ENCODE assay signal across 8 cellular contexts in the genomic region with DNA sequence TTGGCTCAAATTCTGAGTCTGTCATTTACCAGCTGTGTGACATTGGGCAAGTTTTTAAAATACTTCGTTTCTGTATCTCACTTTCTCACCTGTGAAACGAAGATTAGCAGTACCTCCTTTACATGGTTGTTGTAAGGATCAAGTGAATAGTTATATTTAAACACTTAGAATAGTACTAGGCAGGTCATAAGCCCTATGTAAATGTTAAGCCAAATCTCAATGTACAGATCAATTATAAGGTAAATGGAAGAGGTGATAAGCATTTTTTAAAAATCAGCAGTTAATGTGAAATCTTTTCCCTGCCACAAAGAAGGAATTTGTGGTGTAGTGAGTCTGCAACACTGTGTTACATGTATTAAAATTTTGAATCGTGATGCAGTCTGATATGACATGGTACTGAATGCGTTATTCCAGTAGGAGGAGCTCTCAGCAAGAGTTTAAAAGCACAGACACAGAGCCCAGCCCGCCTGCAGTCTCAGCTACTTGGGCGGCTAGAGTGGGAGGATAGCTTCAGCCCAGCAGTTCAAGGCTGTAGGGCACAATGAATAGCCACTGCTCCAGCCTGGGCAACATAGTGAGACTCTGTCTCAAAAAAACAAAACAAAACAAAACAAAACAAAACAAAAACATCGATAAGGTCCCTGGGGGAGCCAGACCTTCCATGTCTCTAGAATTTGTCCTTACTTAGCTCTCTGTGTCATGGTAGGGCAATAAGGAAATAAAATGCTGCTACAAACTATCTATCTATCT. TPM values are rescaled to one million over a fixed set of nuclear protein-coding genes. Genes with fewer than 3 reads are reported as not detected.
A peak's percentile ranks its signal among the peaks of the same experiment; 100 is the strongest.
DNase-seq lines count a peak whose midpoint lies in the region; ATAC-seq and TF ChIP-seq lines count a peak whose summit lies in the region.

No MANE protein-coding gene starts in this region.

- dilution Hi-C loops in mammary epithelial cell (cut with HindIII; ENCODE audit: low sequenced_read_pairs) = no loop called here

- no peaks in the 10 kb centered on the region for H3K9me3 Mint-ChIP-seq in T-helper 2 cell treated with Interferon-gamma antibody and Interleukin-4, amounts not matched to agents 5 μg/mL and 100 μg/mL, for 36 hours

- H3K27ac Mint-ChIP-seq in T-helper 2 cell treated with Interferon-gamma antibody and Interleukin-4, amounts not matched to agents 5 μg/mL and 100 μg/mL, for 36 hours = no peak overlapping the region

- in situ Hi-C loops in mammary epithelial cell (cut with MboI; ENCODE audit: low sequenced_read_pairs in 2 of 2) = loop anchor here (10.0 to 25.0 kb wide), 3 partner anchors 473 to 773 kb away; no protein-coding TSS in a partner anchor

- no TSS peak for BruUV-seq in mammary epithelial cell (replicated peaks; lab: Mats Ljungman, UMichigan)

- peak; percentile 77 to 91 for TF ChIP-seq CTCF in mammary epithelial cell (conservative IDR thresholded peaks at IDR 0.05 in 1 of 2, IDR thresholded peaks at IDR 0.05 in 1 of 2; ENCODE audit: extremely low read depth in 1 of 2, insufficient read depth in 1 of 2, low read depth in 1 of 2, low read length in 2 of 2)

- H3K9ac ChIP-seq in mammary epithelial cell (ENCODE audit: insufficient read depth, low read length) = no peak overlapping the region

- no peaks in the 10 kb centered on the region for H3K27me3 Mint-ChIP-seq in T-helper 2 cell treated with Interferon-gamma antibody and Interleukin-4, amounts not matched to agents 5 μg/mL and 100 μg/mL, for 36 hours (ENCODE audit: low read depth)

- ATAC-seq in GM18508 (IDR thresholded peaks at IDR 0.05; ENCODE audit: insufficient read depth, unreplicated experiment) (peak; percentile 83), HG02973 (IDR thresholded peaks at IDR 0.05; ENCODE audit: unreplicated experiment) (peak; percentile 91)

- H3K36me3 ChIP-seq in mammary epithelial cell (ENCODE audit: insufficient read depth, low read length) = no peaks in the 10 kb centered on the region

- no peak overlapping the region for H3K4me3 Mint-ChIP-seq in T-helper 2 cell treated with Interferon-gamma antibody and Interleukin-4, amounts not matched to agents 5 μg/mL and 100 μg/mL, for 36 hours

- no peaks in the 10 kb centered on the region for H3K9me3 ChIP-seq in mammary epithelial cell (replicated peaks; ENCODE audit: insufficient read depth, low read length)

- H4K20me1 ChIP-seq in mammary epithelial cell (ENCODE audit: insufficient read depth, low read length) = no peaks in the 10 kb centered on the region

- peak; percentile 69 for DNase-seq in AG08396 (ENCODE audit: low spot score)
- peak; percentile 18 to 48 for DNase-seq in NCI-H1930 (lab: John Stamatoyannopoulos, UW)
- DNase-seq in T-helper 2 cell treated with Interferon-gamma antibody and Interleukin-4, amounts not matched to agents 5 μg/mL and 100 μg/mL, for 36 hours (ENCODE audit: low spot score) = peak; percentile 58
- DNase-seq in mammary epithelial cell = peak; percentile 65
- DNase-seq in kidney glomerular epithelial cell (lab: John Stamatoyannopoulos, UW) = peak; percentile 80
- peak; percentile 31 to 44 for DNase-seq in stimulated activated CD4-positive, alpha-beta T cell treated with anti-CD3 and anti-CD28 coated beads, Interleukin-4, amount 100 ng/mL, for 48 hours (ENCODE audit: low read depth in 2 of 2)

- no peaks in the 10 kb centered on the region for H3K36me3 Mint-ChIP-seq in T-helper 2 cell treated with Interferon-gamma antibody and Interleukin-4, amounts not matched to agents 5 μg/mL and 100 μg/mL, for 36 hours (ENCODE audit: low read depth)

- CTCF ChIA-PET in mammary epithelial cell (lab: Charles Lee; ENCODE audit: low non-redundant PET) = interaction anchor here (0.6 to 1.2 kb wide), 7 partner anchors 28 to 477 kb away, joined by 3 to 13 read pairs (median 4); no protein-coding TSS in a partner anchor

- H3K4me2 ChIP-seq in mammary epithelial cell (ENCODE audit: insufficient read depth, low read depth, low read length) = no peak overlapping the region

- intact Hi-C loops in mammary epithelial cell (cut with micrococcal nuclease) = loop anchor here (1.0 to 10.0 kb wide), 4 partner anchors 391 to 758 kb away; no protein-coding TSS in a partner anchor

- H3K4me3 ChIP-seq in mammary epithelial cell (replicated peaks in 1 of 3; ENCODE audit: insufficient read depth in 1 of 3, low read depth in 2 of 3, low read length in 3 of 3) = no peak overlapping the region

- no peaks in the 10 kb centered on the region for H3K27me3 ChIP-seq in mammary epithelial cell (ENCODE audit: insufficient read depth, low read length)

- peaks cover 16% of the 10 kb centered on the region for H3K4me1 Mint-ChIP-seq in T-helper 2 cell treated with Interferon-gamma antibody and Interleukin-4, amounts not matched to agents 5 μg/mL and 100 μg/mL, for 36 hours (ENCODE audit: low read depth)

- no peak overlapping the region for H2AFZ ChIP-seq in mammary epithelial cell (ENCODE audit: low read depth, low read length)

- H3K4me1 ChIP-seq in mammary epithelial cell (ENCODE audit: insufficient read depth, low read length) = peaks cover 14% of the 10 kb centered on the region

- WGBS in mammary epithelial cell (ENCODE audit: low coverage, missing lambda C conversion rate) = 10% methylated on average over 7 of the region's 7 CpGs

- H3K27ac ChIP-seq in mammary epithelial cell (ENCODE audit: insufficient read depth, low read depth, low read length) = no peak overlapping the region

- H3K79me2 ChIP-seq in mammary epithelial cell (ENCODE audit: insufficient read depth, low read length) = no peaks in the 10 kb centered on the region

RNA-seq across cellular contexts. Expression of a gene that starts 46.0 kb away (rescaled TPM):
- total RNA-seq in mammary epithelial cell = 10 to 100 TPM in 1 of 2 donors, 1 to 10 TPM in 1; 4.8 to 29.1 TPM
- 15.1 TPM for polyA plus RNA-seq in mammary epithelial cell
- polyA minus RNA-seq in mammary epithelial cell = 10.8 TPM

RNA-seq across cellular contexts. Expression of a gene that starts 46.0 kb away (rescaled TPM):
- 10 to 100 TPM; 10.0 to 24.2 TPM for total RNA-seq in mammary epithelial cell
- polyA plus RNA-seq in mammary epithelial cell = 5.3 TPM
- polyA minus RNA-seq in mammary epithelial cell = 16.7 TPM
